Comparison of ENCODE assay signal across 8 cellular contexts in the genomic region with DNA sequence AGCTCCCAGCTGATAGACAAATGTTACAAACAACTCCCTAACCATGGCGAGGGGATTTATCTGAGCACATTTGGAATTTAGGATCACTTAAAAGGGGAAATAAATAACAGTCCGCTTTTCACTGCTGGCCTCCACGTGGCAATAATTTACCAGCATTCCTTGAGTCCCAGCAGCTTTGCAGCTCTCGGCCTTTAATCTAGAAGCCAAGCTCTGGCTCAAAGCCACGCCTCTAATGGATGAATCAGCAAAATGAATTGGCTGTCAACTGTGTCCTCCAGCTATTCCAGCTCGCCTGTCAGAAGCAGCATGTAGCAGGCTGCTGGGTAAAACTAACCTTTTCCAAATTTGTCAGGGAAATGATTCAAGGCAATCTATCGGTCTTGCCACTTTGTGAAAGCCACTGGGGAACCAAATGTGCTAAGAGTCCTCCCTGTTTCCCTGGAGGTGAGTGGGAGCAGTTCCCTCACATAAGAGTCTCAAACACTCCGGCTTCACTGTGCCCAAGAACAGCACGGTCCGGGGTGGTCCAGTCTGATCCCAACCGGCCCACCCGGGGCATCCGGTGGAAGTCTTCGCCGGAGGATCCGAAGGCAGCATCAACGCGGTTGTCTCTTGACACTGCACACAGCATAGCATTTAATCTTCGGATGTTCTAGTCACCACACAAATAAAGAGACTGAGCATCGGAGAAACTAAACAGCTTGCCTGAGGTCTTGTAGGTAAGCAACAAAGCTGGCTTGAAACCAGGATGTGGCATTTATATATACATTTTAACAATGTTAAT.
A peak's percentile ranks its signal among the peaks of the same experiment; 100 is the strongest.
DNase-seq lines count a peak whose midpoint lies in the region; ATAC-seq and TF ChIP-seq lines count a peak whose summit lies in the region.

No MANE protein-coding gene starts in this region.

- 7% methylated on average over 12 to 20 of the region's 20 CpGs for WGBS in body of pancreas, 2 donors

- peak overlapping the region; percentile 10; the same call in 1 of the 2 replicates for H3K4me3 ChIP-seq in Caco-2 (ENCODE audit: low read depth, low read length)
- no peak overlapping the region for H3K4me3 ChIP-seq in body of pancreas

- BruUV-seq in Caco-2 (replicated peaks; lab: Mats Ljungman, UMichigan): TSS peak; percentile 85

- H3K9me3 Mint-ChIP-seq in Caco-2 (ENCODE audit: unreplicated experiment) (no peaks in the 10 kb centered on the region), CD14-positive monocyte (no peaks in the 10 kb centered on the region)

- H3K27me3 ChIP-seq in Caco-2 (replicated peaks; ENCODE audit: control insufficient read depth, insufficient read depth, low read length) (no peaks in the 10 kb centered on the region), body of pancreas (no peaks in the 10 kb centered on the region)

- no peaks in the 10 kb centered on the region for H3K9me3 ChIP-seq in Caco-2
- no peaks in the 10 kb centered on the region for H3K9me3 ChIP-seq in body of pancreas

- no peaks in the 10 kb centered on the region for H3K36me3 ChIP-seq in Caco-2 (ENCODE audit: control insufficient read depth, insufficient read depth, low read length)
- H3K36me3 ChIP-seq in body of pancreas (replicated peaks in 1 of 2; ENCODE audit: insufficient read depth in 1 of 2, low read depth in 2 of 2): peaks cover 0 to 1% of the 10 kb centered on the region in 2 donors

- peak in 1 of 2 experiments; percentile 4 for TF ChIP-seq CTCF in Caco-2 (IDR thresholded peaks at IDR 0.05; ENCODE audit: insufficient read depth in 1 of 2, low read depth in 1 of 2, low read length in 1 of 2, severe bottlenecking in 1 of 2, unreplicated experiment in 1 of 2)
- TF ChIP-seq CTCF in body of pancreas (IDR thresholded peaks at IDR 0.05): peak in 4 of 7 experiments; percentile 8 to 28 (median 17)
- TF ChIP-seq CTCF in CD14-positive monocyte (IDR thresholded peaks at IDR 0.05): no peak

- CTCF ChIA-PET in Caco-2 (lab: Charles Lee): interaction anchor here (0.6 to 0.7 kb wide), 2 partner anchors 66 to 83 kb away, joined by 3 read pairs; no protein-coding TSS in a partner anchor

- peak overlapping the region; percentile 57 for H3K4me3 Mint-ChIP-seq in Caco-2 (ENCODE audit: unreplicated experiment)
- peak overlapping the region in 1 of 2 donors; percentile 36 for H3K4me3 Mint-ChIP-seq in CD14-positive monocyte

- peaks cover 40% of the 10 kb centered on the region for H3K4me1 ChIP-seq in Caco-2
- H3K4me1 ChIP-seq in body of pancreas: peaks cover 43% of the 10 kb centered on the region

- TF ChIP-seq POLR2A in body of pancreas (IDR thresholded peaks at IDR 0.05): peak in 1 of 3 donors; percentile 41

- DNase-seq in Caco-2 (peak; percentile 74 to 83), NCI-H2081 (lab: John Stamatoyannopoulos, UW) (peak; percentile 41 to 66), body of pancreas (peak; percentile 93 to 98 (median 96)), hepatic stellate cell (ENCODE audit: low spot score) (peak; percentile 82), sciatic nerve (ENCODE audit: low spot score) (peak; percentile 89), T-helper 1 cell (no peak), CD14-positive monocyte (ENCODE audit: low spot score) (no peak)
- DNase-seq in stimulated activated CD4-positive, alpha-beta T cell treated with anti-CD3 and anti-CD28 coated beads, Interleukin-12 subunit alpha, Interleukin-12 subunit beta, amount 100 ng/mL, for 4 hours: no peak

- ATAC-seq in body of pancreas: peak; percentile 95
- peak; percentile 94 for ATAC-seq in sciatic nerve

- POLR2A ChIA-PET in Caco-2 (lab: Charles Lee): no interaction called here

- H3K4me1 Mint-ChIP-seq in Caco-2 (ENCODE audit: low read depth, unreplicated experiment) (peaks cover 18% of the 10 kb centered on the region), CD14-positive monocyte (peaks cover 13% of the 10 kb centered on the region)

- H3K27me3 Mint-ChIP-seq in Caco-2 (ENCODE audit: insufficient read depth, unreplicated experiment): no peaks in the 10 kb centered on the region
- peaks cover 0 to 2% (median 0%) of the 10 kb centered on the region in 3 donors for H3K27me3 Mint-ChIP-seq in CD14-positive monocyte (ENCODE audit: low read depth in 3 of 3)

- H3K27ac Mint-ChIP-seq in Caco-2 (ENCODE audit: unreplicated experiment) (peak overlapping the region; percentile 69), CD14-positive monocyte (peak overlapping the region in 2 of 7 donors; percentile 8 to 60)

- H3K36me3 Mint-ChIP-seq in Caco-2 (ENCODE audit: insufficient read depth, unreplicated experiment) (peaks cover 7% of the 10 kb centered on the region), CD14-positive monocyte (peaks cover 16 to 19% of the 10 kb centered on the region in 2 donors)

- intact Hi-C loops in Caco-2 (cut with micrococcal nuclease; ENCODE audit: unreplicated experiment): no loop called here
- intact Hi-C loops in body of pancreas (cut with DNase I): no loop called here
- intact Hi-C loops in sciatic nerve (cut with DNase I): no loop called here
- intact Hi-C loops in CD14-positive monocyte (cut with micrococcal nuclease): no loop called here

- peak overlapping the region; percentile 69 to 79 (median 72) for H3K27ac ChIP-seq in body of pancreas

Comparison
In these comparisons a context has a peak if more than half of its experiments do, and no peak if none do; other contexts are left out.
1. DNase-seq: peak in Caco-2 (2 of 2), NCI-H2081 (2 of 2), body of pancreas (4 of 4), hepatic stellate cell (single experiment) and sciatic nerve (single experiment); none in T-helper 1 cell (0 of 5), CD14-positive monocyte (single experiment) and stimulated activated CD4-positive, alpha-beta T cell treated with anti-CD3 and anti-CD28 coated beads, Interleukin-12 subunit alpha, Interleukin-12 subunit beta, amount 100 ng/mL, for 4 hours (single experiment).